Comparison of ENCODE assay signal across 17 cellular contexts in genomic region chr1:235292790-235293189, GRCh38. TPM values are rescaled to one million over a fixed set of nuclear protein-coding genes. Genes with fewer than 3 reads are reported as not detected.
DNase-seq lines count a peak whose midpoint lies in the region; ATAC-seq, FAIRE-seq and TF ChIP-seq lines count a peak whose summit lies in the region.
"Had no signal": no experiment of that assay in that cellular context is flagged by ENCODE, and none has a peak within 500 bp of the region (broad histone marks: within the 10 kb centered on the region; RNA-seq: fewer than 3 reads in every experiment).

No MANE protein-coding gene starts in this region.

- POLR2A ChIA-PET in CD4-positive, alpha-beta T cell (lab: Charles Lee) = interaction anchor here (1.0 kb wide), 2 partner anchors 20 to 32 kb away, joined by 3 read pairs; no protein-coding TSS in a partner anchor
- POLR2A ChIA-PET in naive thymus-derived CD4-positive, alpha-beta T cell (lab: Charles Lee) = interaction anchor here (0.6 to 1.6 kb wide), 3 partner anchors 10 to 130 kb away, joined by 3 to 4 read pairs (median 3); no protein-coding TSS in a partner anchor

- H2AFZ ChIP-seq in astrocyte (ENCODE audit: low read depth, low read length) = no peak overlapping the region
- H2AFZ ChIP-seq: GM23248 had no signal

- ATAC-seq in CD4-positive, alpha-beta T cell (ENCODE audit: poor library complexity) = no peak
- no peak for ATAC-seq in naive thymus-derived CD4-positive, alpha-beta T cell
- no peak for ATAC-seq in GM18511 (IDR thresholded peaks at IDR 0.05; ENCODE audit: unreplicated experiment)
- ATAC-seq: PC-3 had no signal

- H3K27ac Mint-ChIP-seq in CD4-positive, alpha-beta T cell = peak overlapping the region; percentile 50
- no peak overlapping the region for H3K27ac Mint-ChIP-seq in astrocyte (ENCODE audit: unreplicated experiment)
- peak overlapping the region in 8 of 9 donors; percentile 9 to 76 (median 56) for H3K27ac Mint-ChIP-seq in naive thymus-derived CD4-positive, alpha-beta T cell
- peak overlapping the region in 2 of 7 donors; percentile 15 to 50 for H3K27ac Mint-ChIP-seq in CD14-positive monocyte

- no peaks in the 10 kb centered on the region for H3K27me3 ChIP-seq in CD4-positive, alpha-beta T cell (ENCODE audit: control insufficient read depth, insufficient read depth, low read length)
- H3K27me3 ChIP-seq in astrocyte (ENCODE audit: insufficient read depth, low read length) (no peaks in the 10 kb centered on the region), H7 (ENCODE audit: control insufficient read depth, insufficient read depth, low read length) (no peaks in the 10 kb centered on the region)
- H3K27me3 ChIP-seq in naive thymus-derived CD4-positive, alpha-beta T cell (ENCODE audit: control insufficient read depth in 2 of 2, insufficient read depth in 2 of 2, low read length in 2 of 2) = no peaks in the 10 kb centered on the region

- peaks cover 90% of the 10 kb centered on the region for H4K20me1 ChIP-seq in astrocyte (ENCODE audit: insufficient read depth, low read length)

- peaks cover under 1% of the 10 kb centered on the region for H3K4me1 ChIP-seq in astrocyte (ENCODE audit: insufficient read depth, low read length)
- H3K4me1 ChIP-seq in naive thymus-derived CD4-positive, alpha-beta T cell (ENCODE audit: control insufficient read depth in 2 of 2, insufficient read depth in 2 of 2, low read length in 2 of 2) = peaks cover 35 to 39% of the 10 kb centered on the region in 2 donors

- FAIRE-seq in G401.6 (lab: Jason Lieb, UNC) = peak; percentile 6
- peak; percentile 34 for FAIRE-seq in astrocyte (lab: Jason Lieb, UNC)
- FAIRE-seq: GM12892 had no signal

- CTCF ChIA-PET in CD4-positive, alpha-beta T cell (lab: Charles Lee) = interaction anchor here (0.9 kb wide), 1 partner anchor 39 kb away, joined by 3 read pairs; no protein-coding TSS in a partner anchor
- CTCF ChIA-PET in naive thymus-derived CD4-positive, alpha-beta T cell (lab: Charles Lee) = no interaction called here

- H3K9me3 ChIP-seq in CD4-positive, alpha-beta T cell (ENCODE audit: control insufficient read depth, low read length) = no peaks in the 10 kb centered on the region
- H3K9me3 ChIP-seq in astrocyte (ENCODE audit: insufficient read depth, low read depth, low read length) = no peaks in the 10 kb centered on the region
- no peaks in the 10 kb centered on the region for H3K9me3 ChIP-seq in naive thymus-derived CD4-positive, alpha-beta T cell (ENCODE audit: control insufficient read depth in 2 of 3, low read length in 3 of 3)

- peak overlapping the region; percentile 48 for H3K4me3 Mint-ChIP-seq in CD4-positive, alpha-beta T cell
- H3K4me3 Mint-ChIP-seq in astrocyte (ENCODE audit: unreplicated experiment) (no peak overlapping the region), CD14-positive monocyte (no peak overlapping the region)
- peak overlapping the region in 8 of 10 donors; percentile 2 to 52 (median 5) for H3K4me3 Mint-ChIP-seq in naive thymus-derived CD4-positive, alpha-beta T cell

- H3K27ac ChIP-seq in CD4-positive, alpha-beta T cell (ENCODE audit: low read depth, low read length) = no peak overlapping the region
- H3K27ac ChIP-seq in astrocyte (ENCODE audit: low read depth, low read length) = no peak overlapping the region
- H3K27ac ChIP-seq in naive thymus-derived CD4-positive, alpha-beta T cell (ENCODE audit: low read depth, low read length) = no peak overlapping the region
- H3K27ac ChIP-seq: GM23248, KMS-11 had no signal

- no peaks in the 10 kb centered on the region for H3K9me3 Mint-ChIP-seq in CD4-positive, alpha-beta T cell
- H3K9me3 Mint-ChIP-seq in astrocyte (ENCODE audit: unreplicated experiment) (peaks cover 3% of the 10 kb centered on the region), CD14-positive monocyte (peaks cover 0 to 7% (median 2%) of the 10 kb centered on the region in 7 donors)
- H3K9me3 Mint-ChIP-seq in naive thymus-derived CD4-positive, alpha-beta T cell = peaks cover 0 to 16% (median 4%) of the 10 kb centered on the region in 11 donors

- peaks cover 69% of the 10 kb centered on the region for H3K4me1 Mint-ChIP-seq in CD4-positive, alpha-beta T cell (ENCODE audit: low read depth)
- H3K4me1 Mint-ChIP-seq in astrocyte (ENCODE audit: low read depth, unreplicated experiment) = peaks cover 13% of the 10 kb centered on the region
- H3K4me1 Mint-ChIP-seq in naive thymus-derived CD4-positive, alpha-beta T cell = peaks cover 31 to 80% (median 71%) of the 10 kb centered on the region in 7 donors
- peaks cover 29% of the 10 kb centered on the region for H3K4me1 Mint-ChIP-seq in CD14-positive monocyte

- H3K36me3 ChIP-seq in astrocyte (ENCODE audit: insufficient read depth, low read length) (no peaks in the 10 kb centered on the region), H7 (replicated peaks; ENCODE audit: control insufficient read depth, insufficient read depth, low read length) (no peaks in the 10 kb centered on the region)
- H3K36me3 ChIP-seq in naive thymus-derived CD4-positive, alpha-beta T cell (ENCODE audit: control insufficient read depth in 2 of 3, insufficient read depth in 3 of 3, low read length in 3 of 3) = no peaks in the 10 kb centered on the region

- H3K4me3 ChIP-seq in astrocyte (ENCODE audit: insufficient read depth, low read depth, low read length) (no peak overlapping the region), H7 (ENCODE audit: insufficient read depth, low read depth, low read length) (no peak overlapping the region)
- H3K4me3 ChIP-seq in naive thymus-derived CD4-positive, alpha-beta T cell (ENCODE audit: low read length) = no peak overlapping the region
- H3K4me3 ChIP-seq: GM23248 had no signal

- H3K4me2 ChIP-seq in astrocyte (ENCODE audit: low read length) = no peak overlapping the region
- H3K4me2 ChIP-seq: KMS-11 had no signal

- no peaks in the 10 kb centered on the region for H3K27me3 Mint-ChIP-seq in CD4-positive, alpha-beta T cell
- H3K27me3 Mint-ChIP-seq in astrocyte (ENCODE audit: low read depth, unreplicated experiment) (no peaks in the 10 kb centered on the region), CD14-positive monocyte (ENCODE audit: low read depth in 3 of 3) (peaks cover 0 to 2% (median 0%) of the 10 kb centered on the region in 3 donors)
- H3K27me3 Mint-ChIP-seq in naive thymus-derived CD4-positive, alpha-beta T cell = no peaks in the 10 kb centered on the region

- H3K9ac ChIP-seq in astrocyte (ENCODE audit: low read length) = no peak overlapping the region
- H3K9ac ChIP-seq: GM23248, KMS-11 had no signal

- H3K79me2 ChIP-seq in astrocyte (ENCODE audit: insufficient read depth, low read length) = peaks cover 97% of the 10 kb centered on the region

- intact Hi-C loops in CD4-positive, alpha-beta T cell (cut with DNase I, micrococcal nuclease) = loop anchor here in 1 of 2 experiments (5.0 kb wide), 2 partner anchors 35 to 40 kb away; partner anchors contain the start of genes ARID4B and GGPS1
- intact Hi-C loops in naive thymus-derived CD4-positive, alpha-beta T cell (cut with micrococcal nuclease) = loop anchor here in 1 of 2 donors (2.0 kb wide), 1 partner anchor 74 kb away; the partner anchor contains the start of gene TBCE
- intact Hi-C loops in CD14-positive monocyte (cut with micrococcal nuclease) = no loop called here

- no peak for DNase-seq in CD4-positive, alpha-beta T cell
- DNase-seq in astrocyte (ENCODE audit: low read depth) = no peak
- DNase-seq in naive thymus-derived CD4-positive, alpha-beta T cell = no peak
- no peak for DNase-seq in CD14-positive monocyte (ENCODE audit: low spot score)
- DNase-seq in H7 = no peak
- DNase-seq: COR-L47; GM23248; NCI-H1092; NCI-H1694; NCI-H345; NCI-H69; NK-92 treated with Interleukin-12 subunit alpha and Interleukin-12 subunit beta, amount 100 ng/mL, for 24 hours; PC-3 had no signal

- no peak for TF ChIP-seq CTCF in CD4-positive, alpha-beta T cell (IDR thresholded peaks at IDR 0.05)
- no peak for TF ChIP-seq CTCF in astrocyte (IDR thresholded peaks at IDR 0.05; ENCODE audit: insufficient read depth, low read depth, low read length)
- no peak for TF ChIP-seq CTCF in CD14-positive monocyte (IDR thresholded peaks at IDR 0.05)

- peaks cover 19% of the 10 kb centered on the region for H3K36me3 Mint-ChIP-seq in CD4-positive, alpha-beta T cell (ENCODE audit: low read depth)
- H3K36me3 Mint-ChIP-seq in astrocyte (ENCODE audit: low read depth, unreplicated experiment) (no peaks in the 10 kb centered on the region), CD14-positive monocyte (peaks cover 2 to 5% of the 10 kb centered on the region in 2 donors)
- H3K36me3 Mint-ChIP-seq in naive thymus-derived CD4-positive, alpha-beta T cell = peaks cover 0 to 10% (median 5%) of the 10 kb centered on the region in 5 donors

RNA-seq across cellular contexts. Expression of gene ARID4B, which starts 35.2 kb away (rescaled TPM):
- 100 to 1,000 TPM; 127 to 130 TPM for total RNA-seq in CD4-positive, alpha-beta T cell
- total RNA-seq in astrocyte = 35.9 and 38.6 TPM in 2 replicates
- 100 to 1,000 TPM in 2 of 5 experiments, 10 to 100 TPM in 3; 60.8 to 124 (median 93.2) TPM for total RNA-seq in naive thymus-derived CD4-positive, alpha-beta T cell
- polyA plus RNA-seq in naive thymus-derived CD4-positive, alpha-beta T cell = 10 to 100 TPM; 63.3 to 76.3 TPM
- 10 to 100 TPM in 1 of 2 donors, 1 to 10 TPM in 1; 9.3 to 15.4 TPM for polyA plus RNA-seq in CD14-positive monocyte
- 16.0 and 27.0 TPM in 2 replicates for total RNA-seq in H7 (2014; rRNA removed; shearing (Covaris generic))

RNA-seq across cellular contexts. Expression of gene GGPS1, which starts 35.6 kb away (rescaled TPM):
- 10 to 100 TPM; 20.6 to 20.9 TPM for total RNA-seq in CD4-positive, alpha-beta T cell
- 34.8 and 39.1 TPM in 2 replicates for total RNA-seq in astrocyte
- 10 to 100 TPM; 26.5 to 51.7 (median 30.2) TPM for total RNA-seq in naive thymus-derived CD4-positive, alpha-beta T cell
- polyA plus RNA-seq in naive thymus-derived CD4-positive, alpha-beta T cell = 10 to 100 TPM; 61.5 to 70.0 TPM
- polyA plus RNA-seq in CD14-positive monocyte = 10 to 100 TPM; 45.8 to 53.0 TPM
- 52.5 and 53.8 TPM in 2 replicates for total RNA-seq in H7 (2014; rRNA removed; shearing (Covaris generic))

Comparison
In these comparisons a context has a peak if more than half of its experiments do, and no peak if none do; other contexts are left out.
1. H3K4me3 Mint-ChIP-seq: peak in CD4-positive, alpha-beta T cell (single experiment) and naive thymus-derived CD4-positive, alpha-beta T cell (8 of 10); none in astrocyte (single experiment) and CD14-positive monocyte (0 of 2).